Comparison of ENCODE assay signal across 24 cellular contexts in the genomic region with DNA sequence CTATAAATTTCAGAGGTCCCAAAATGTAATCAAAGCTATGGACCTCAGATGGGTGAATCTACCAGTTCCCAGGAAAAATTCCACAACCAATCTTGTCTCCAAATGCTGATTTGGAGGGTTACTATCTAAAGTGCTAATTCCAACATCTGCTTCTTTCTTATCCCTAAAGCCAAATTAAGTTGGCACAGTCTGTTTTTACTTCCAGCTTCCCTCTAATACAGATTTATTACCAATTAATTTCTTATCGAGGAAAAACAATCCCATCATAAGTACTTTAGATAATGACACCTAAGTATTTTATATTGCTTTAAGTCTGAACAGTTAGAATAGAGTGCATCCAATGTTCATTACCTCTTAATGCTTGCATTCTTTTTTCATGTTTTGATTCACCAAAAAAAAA.
"Had no signal": no experiment of that assay in that cellular context is flagged by ENCODE, and none has a peak within 500 bp of the region (broad histone marks: within the 10 kb centered on the region; RNA-seq: fewer than 3 reads in every experiment).

No MANE protein-coding gene starts in this region.

- DNase-seq: activated B cell treated with CpG ODN at 0.5 μM for 24 hours; activated CD4-positive, alpha-beta T cell treated with anti-CD3 and anti-CD28 coated beads for 48 hours; activated CD4-positive, alpha-beta T cell treated with anti-CD3 and anti-CD28 coated beads, Interleukin-2, amount 50 U/mL, for 1 hour; activated CD4-positive, alpha-beta T cell treated with anti-CD3 and anti-CD28 coated beads, Interleukin-2, amount 50 U/mL, for 48 hours; activated CD8-positive, alpha-beta memory T cell treated with anti-CD3 and anti-CD28 coated beads for 24 hours; activated CD8-positive, alpha-beta T cell treated with anti-CD3 and anti-CD28 coated beads for 36 hours; activated effector memory CD4-positive, alpha-beta T cell treated with Interleukin-2 at 50 U/mL for 16 hours; activated gamma-delta T cell treated with Interleukin-2 at 50 U/mL for 16 hours; activated naive CD4-positive, alpha-beta T cell treated with anti-CD3 and anti-CD28 coated beads, Interleukin-2, amount 50 U/mL, for 16 hours; activated naive CD4-positive, alpha-beta T cell treated with Interleukin-2 at 50 U/mL for 16 hours; activated T-cell treated with anti-CD3 and anti-CD28 coated beads, Interleukin-2, amount 50 U/mL, for 4 hours; amniotic stem cell; anterior cingulate cortex; brain microvascular endothelial cell; dorsolateral prefrontal cortex; effector memory CD4-positive, alpha-beta T cell; endodermal cell; foreskin fibroblast; head of caudate nucleus; T1000; WERI-Rb-1 had no signal

- ATAC-seq: activated CD4-positive, CD25-positive, alpha-beta regulatory T cell treated with anti-CD3 and anti-CD28 coated beads, Interleukin-2, amount 50 U/mL, for 24 hours; activated CD8-positive, alpha-beta T cell treated with anti-CD3 and anti-CD28 coated beads for 36 hours; activated T-cell treated with anti-CD3 and anti-CD28 coated beads, Interleukin-2, amount 50 U/mL, for 4 hours; activated T-helper 17 cell treated with anti-CD3 and anti-CD28 coated beads, Interleukin-2, amount 50 U/mL, for 72 hours; esophagus mucosa had no signal
